14 cellular contexts compared by ENCODE assay signal in genomic region chr22:40518840-40519239, GRCh38.
DNase-seq lines count a peak whose midpoint lies in the region; ATAC-seq and TF ChIP-seq lines count a peak whose summit lies in the region.
"Had no signal": no experiment of that assay in that cellular context is flagged by ENCODE, and none has a peak within 500 bp of the region (broad histone marks: within the 10 kb centered on the region; RNA-seq: fewer than 3 reads in every experiment).

No MANE protein-coding gene starts in this region.

- peaks cover 20% of the 10 kb centered on the region for H3K4me1 Mint-ChIP-seq in T-helper 1 cell treated with Interleukin-12 subunit alpha and Interleukin-12 subunit beta and Interleukin-4 antibody, amounts not matched to agents 30 μg/mL and 1 μg/mL, for 36 hours (ENCODE audit: low read depth)
- peaks cover 30% of the 10 kb centered on the region for H3K4me1 Mint-ChIP-seq in HFFc6 (ENCODE audit: low read depth)
- peaks cover 30% of the 10 kb centered on the region for H3K4me1 Mint-ChIP-seq in activated naive CD8-positive, alpha-beta T cell treated with anti-CD3 and anti-CD28 coated beads, Interleukin-2, amount 10 ng/mL, durations not matched to agents 7 days and 5 days
- peaks cover 9 to 27% of the 10 kb centered on the region in 2 donors for H3K4me1 Mint-ChIP-seq in natural killer cell

- H3K4me3 Mint-ChIP-seq in T-helper 1 cell treated with Interleukin-12 subunit alpha and Interleukin-12 subunit beta and Interleukin-4 antibody, amounts not matched to agents 30 μg/mL and 1 μg/mL, for 36 hours, result peak overlapping the region; percentile 52
- no peak overlapping the region for H3K4me3 Mint-ChIP-seq in HFFc6
- H3K4me3 Mint-ChIP-seq in activated naive CD8-positive, alpha-beta T cell treated with anti-CD3 and anti-CD28 coated beads, Interleukin-2, amount 10 ng/mL, durations not matched to agents 7 days and 5 days, result peak overlapping the region; percentile 76
- no peak overlapping the region for H3K4me3 Mint-ChIP-seq in natural killer cell

- H3K4me1 ChIP-seq in upper lobe of right lung, result peaks cover 1% of the 10 kb centered on the region
- H3K4me1 ChIP-seq: SJCRH30 had no signal

- peaks cover 12% of the 10 kb centered on the region for H3K36me3 Mint-ChIP-seq in T-helper 1 cell treated with Interleukin-12 subunit alpha and Interleukin-12 subunit beta and Interleukin-4 antibody, amounts not matched to agents 30 μg/mL and 1 μg/mL, for 36 hours (ENCODE audit: low read depth)
- peaks cover 6% of the 10 kb centered on the region; the same call in 1 of the 2 replicates for H3K36me3 Mint-ChIP-seq in HFFc6 (ENCODE audit: low read depth)
- peaks cover 18% of the 10 kb centered on the region for H3K36me3 Mint-ChIP-seq in activated naive CD8-positive, alpha-beta T cell treated with anti-CD3 and anti-CD28 coated beads, Interleukin-2, amount 10 ng/mL, durations not matched to agents 7 days and 5 days
- no peaks in the 10 kb centered on the region for H3K36me3 Mint-ChIP-seq in natural killer cell

- DNase-seq in T-helper 1 cell, result no peak
- no peak for DNase-seq in HFFc6
- DNase-seq in activated naive CD8-positive, alpha-beta T cell treated with anti-CD3 and anti-CD28 coated beads, Interleukin-2, amount 10 ng/mL, durations not matched to agents 7 days and 5 days, result no peak
- no peak for DNase-seq in natural killer cell
- DNase-seq in HEK293T (ENCODE audit: extremely low spot score), result no peak
- DNase-seq in upper lobe of right lung, result no peak
- DNase-seq: dorsolateral prefrontal cortex, hypothalamus, left colon, NCI-H1048, NCI-H2227 treated with DMSO at 0.1 percent for 48 hours, SJCRH30 had no signal

- no peaks in the 10 kb centered on the region for H3K9me3 Mint-ChIP-seq in T-helper 1 cell treated with Interleukin-12 subunit alpha and Interleukin-12 subunit beta and Interleukin-4 antibody, amounts not matched to agents 30 μg/mL and 1 μg/mL, for 36 hours
- no peaks in the 10 kb centered on the region for H3K9me3 Mint-ChIP-seq in HFFc6
- H3K9me3 Mint-ChIP-seq in activated naive CD8-positive, alpha-beta T cell treated with anti-CD3 and anti-CD28 coated beads, Interleukin-2, amount 10 ng/mL, durations not matched to agents 7 days and 5 days, result no peaks in the 10 kb centered on the region
- no peaks in the 10 kb centered on the region for H3K9me3 Mint-ChIP-seq in natural killer cell

- H3K36me3 ChIP-seq in upper lobe of right lung, result no peaks in the 10 kb centered on the region
- H3K36me3 ChIP-seq: SJCRH30 had no signal

- CTCF ChIA-PET in HEK293T (lab: Yijun Ruan, JAX), result no interaction called here

- peak; percentile 20 for ATAC-seq in activated naive CD8-positive, alpha-beta T cell treated with anti-CD3 and anti-CD28 coated beads, Interleukin-2, amount 10 ng/mL, durations not matched to agents 7 days and 5 days (ENCODE audit: low read depth)
- ATAC-seq in natural killer cell (no peak), upper lobe of right lung (no peak), GM18498 (IDR thresholded peaks at IDR 0.05; ENCODE audit: unreplicated experiment) (no peak)

- peak overlapping the region; percentile 71 for H3K27ac Mint-ChIP-seq in T-helper 1 cell treated with Interleukin-12 subunit alpha and Interleukin-12 subunit beta and Interleukin-4 antibody, amounts not matched to agents 30 μg/mL and 1 μg/mL, for 36 hours
- peak overlapping the region; percentile 61; the same call in 1 of the 2 replicates for H3K27ac Mint-ChIP-seq in HFFc6
- peak overlapping the region; percentile 93 for H3K27ac Mint-ChIP-seq in activated naive CD8-positive, alpha-beta T cell treated with anti-CD3 and anti-CD28 coated beads, Interleukin-2, amount 10 ng/mL, durations not matched to agents 7 days and 5 days
- peak overlapping the region; percentile 55 to 60 for H3K27ac Mint-ChIP-seq in natural killer cell

- intact Hi-C loops in natural killer cell (cut with micrococcal nuclease) (no loop called here), upper lobe of right lung (cut with DNase I) (no loop called here)

- no peak overlapping the region for H3K27ac ChIP-seq in upper lobe of right lung
- H3K27ac ChIP-seq: dorsolateral prefrontal cortex, SJCRH30 had no signal

- no peak for TF ChIP-seq CTCF in HFFc6 (IDR thresholded peaks at IDR 0.05)
- TF ChIP-seq CTCF in natural killer cell (IDR thresholded peaks at IDR 0.05), result no peak
- no peak for TF ChIP-seq CTCF in upper lobe of right lung (IDR thresholded peaks at IDR 0.05)

- no peak overlapping the region for H3K4me3 ChIP-seq in upper lobe of right lung
- H3K4me3 ChIP-seq: dorsolateral prefrontal cortex, SJCRH30 had no signal

- H3K27me3 ChIP-seq in upper lobe of right lung, result no peaks in the 10 kb centered on the region
- H3K27me3 ChIP-seq: dorsolateral prefrontal cortex, SJCRH30 had no signal

- H3K9me3 ChIP-seq in upper lobe of right lung, result no peaks in the 10 kb centered on the region
- H3K9me3 ChIP-seq: SJCRH30 had no signal

- POLR2A ChIA-PET in activated naive CD8-positive, alpha-beta T cell treated with anti-CD3 and anti-CD28 coated beads, Interleukin-2, amount 10 ng/mL, durations not matched to agents 7 days and 5 days (lab: Charles Lee), result interaction anchor here (0.6 to 1.7 kb wide), 3 partner anchors 55 to 122 kb away, joined by 3 to 6 read pairs (median 5); partner anchors contain the start of gene MRTFA
- POLR2A ChIA-PET in HEK293T (lab: Yijun Ruan, JAX), result interaction anchor here (1.4 kb wide), 1 partner anchor 133 kb away, joined by 4 read pairs; no protein-coding TSS in a partner anchor

- H3K27me3 Mint-ChIP-seq in T-helper 1 cell treated with Interleukin-12 subunit alpha and Interleukin-12 subunit beta and Interleukin-4 antibody, amounts not matched to agents 30 μg/mL and 1 μg/mL, for 36 hours (ENCODE audit: low read depth), result no peaks in the 10 kb centered on the region
- H3K27me3 Mint-ChIP-seq in HFFc6 (ENCODE audit: insufficient read depth), result peaks cover 4% of the 10 kb centered on the region; the same call in 1 of the 2 replicates
- H3K27me3 Mint-ChIP-seq in activated naive CD8-positive, alpha-beta T cell treated with anti-CD3 and anti-CD28 coated beads, Interleukin-2, amount 10 ng/mL, durations not matched to agents 7 days and 5 days, result no peaks in the 10 kb centered on the region
- H3K27me3 Mint-ChIP-seq in natural killer cell (ENCODE audit: low read depth in 2 of 2), result no peaks in the 10 kb centered on the region

TF ChIP-seq in HEK293T, 16 proteins besides CTCF, POLR2A, EP300 and RAD21:
- TF ChIP-seq CTBP1 (IDR thresholded peaks at IDR 0.05; ENCODE audit: borderline replicate concordance) (no peak), ARNT (IDR thresholded peaks at IDR 0.05) (no peak), HDGF (IDR thresholded peaks at IDR 0.05; ENCODE audit: borderline replicate concordance) (no peak), BHLHE40 (IDR thresholded peaks at IDR 0.05; ENCODE audit: borderline replicate concordance) (no peak), NFRKB (IDR thresholded peaks at IDR 0.05) (no peak), FOXM1 (IDR thresholded peaks at IDR 0.05; ENCODE audit: borderline replicate concordance) (no peak), L3MBTL2 (conservative IDR thresholded peaks at IDR 0.05) (no peak), SP1 (IDR thresholded peaks at IDR 0.05) (no peak), LEF1 (IDR thresholded peaks at IDR 0.05; ENCODE audit: borderline replicate concordance) (no peak), FOXK2 (IDR thresholded peaks at IDR 0.05) (no peak), SUZ12 (IDR thresholded peaks at IDR 0.05) (no peak), ZNF384 (IDR thresholded peaks at IDR 0.05) (no peak)

Comparison
In these comparisons a context has a peak if more than half of its experiments do, and no peak if none do; other contexts are left out.
1. H3K4me3 Mint-ChIP-seq: peak in T-helper 1 cell treated with Interleukin-12 subunit alpha and Interleukin-12 subunit beta and Interleukin-4 antibody, amounts not matched to agents 30 μg/mL and 1 μg/mL, for 36 hours (single experiment) and activated naive CD8-positive, alpha-beta T cell treated with anti-CD3 and anti-CD28 coated beads, Interleukin-2, amount 10 ng/mL, durations not matched to agents 7 days and 5 days (single experiment); none in HFFc6 (single experiment) and natural killer cell (single experiment).
2. Peak in every context shown above with its lines, with median percentiles within 50 percentile points of each other: H3K27ac Mint-ChIP-seq.